2 cellular contexts compared by ENCODE assay signal in the genomic region with DNA sequence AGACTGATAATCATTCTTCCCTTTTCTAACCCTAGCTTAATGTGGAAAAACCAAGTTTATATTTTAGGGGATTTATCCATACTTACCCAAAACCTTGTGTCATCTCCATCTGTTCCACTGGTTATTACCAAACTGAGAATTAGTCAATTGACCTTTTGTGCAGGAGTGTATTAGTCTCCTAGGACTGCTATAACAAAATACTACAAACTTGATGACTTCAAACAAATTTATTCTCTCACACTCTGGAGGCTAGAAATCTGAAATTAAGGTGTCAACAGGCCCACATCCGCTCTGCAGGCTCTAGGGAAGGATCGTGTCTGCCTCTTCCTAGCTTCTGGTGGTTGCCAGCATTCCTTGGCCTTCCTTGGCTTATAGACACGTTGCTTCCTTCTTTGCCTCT.
TF ChIP-seq lines count a peak whose summit lies in the region.

No MANE protein-coding gene starts in this region.

TF ChIP-seq in K562, 482 proteins besides CTCF, POLR2A, EP300 and RAD21:
- TF ChIP-seq, protein P1, sequence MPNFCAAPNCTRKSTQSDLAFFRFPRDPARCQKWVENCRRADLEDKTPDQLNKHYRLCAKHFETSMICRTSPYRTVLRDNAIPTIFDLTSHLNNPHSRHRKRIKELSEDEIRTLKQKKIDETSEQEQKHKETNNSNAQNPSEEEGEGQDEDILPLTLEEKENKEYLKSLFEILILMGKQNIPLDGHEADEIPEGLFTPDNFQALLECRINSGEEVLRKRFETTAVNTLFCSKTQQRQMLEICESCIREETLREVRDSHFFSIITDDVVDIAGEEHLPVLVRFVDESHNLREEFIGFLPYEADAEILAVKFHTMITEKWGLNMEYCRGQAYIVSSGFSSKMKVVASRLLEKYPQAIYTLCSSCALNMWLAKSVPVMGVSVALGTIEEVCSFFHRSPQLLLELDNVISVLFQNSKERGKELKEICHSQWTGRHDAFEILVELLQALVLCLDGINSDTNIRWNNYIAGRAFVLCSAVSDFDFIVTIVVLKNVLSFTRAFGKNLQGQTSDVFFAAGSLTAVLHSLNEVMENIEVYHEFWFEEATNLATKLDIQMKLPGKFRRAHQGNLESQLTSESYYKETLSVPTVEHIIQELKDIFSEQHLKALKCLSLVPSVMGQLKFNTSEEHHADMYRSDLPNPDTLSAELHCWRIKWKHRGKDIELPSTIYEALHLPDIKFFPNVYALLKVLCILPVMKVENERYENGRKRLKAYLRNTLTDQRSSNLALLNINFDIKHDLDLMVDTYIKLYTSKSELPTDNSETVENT (CRISPR knock-in tag; IDR thresholded peaks at IDR 0.05): no peak
- TF ChIP-seq ATF1 (CRISPR knock-in tag; IDR thresholded peaks at IDR 0.05) (no peak), ATF1 (tag; IDR thresholded peaks at IDR 0.05) (no peak), HNRNPUL1 (IDR thresholded peaks at IDR 0.05; ENCODE audit: low read length) (no peak), ZNF12 (CRISPR knock-in tag; IDR thresholded peaks at IDR 0.05) (peak; percentile 76)
TF ChIP-seq in K562: peak in this region for 1.

TF ChIP-seq in HepG2, 621 proteins besides CTCF, POLR2A, EP300 and RAD21:
- 0 out of 2 replicates have a peak, but pooled peaks have one; percentile 32 for TF ChIP-seq ZNF670 (CRISPR knock-in tag; IDR thresholded peaks at IDR 0.05; ENCODE audit: borderline replicate concordance)
- no peak for TF ChIP-seq ATAD3A (CRISPR knock-in tag; IDR thresholded peaks at IDR 0.05)
- 0 out of 2 replicates have a peak, but pooled peaks have one; percentile 33 for TF ChIP-seq HDAC1 (CRISPR knock-in tag; IDR thresholded peaks at IDR 0.05)
- TF ChIP-seq ZNF12 (CRISPR knock-in tag; IDR thresholded peaks at IDR 0.05): peak; percentile 99
- TF ChIP-seq ZNF3 (CRISPR knock-in tag; IDR thresholded peaks at IDR 0.05): peak; percentile 84
- no peak for TF ChIP-seq CC2D1A (CRISPR knock-in tag; IDR thresholded peaks at IDR 0.05)
- 0 out of 2 replicates have a peak, but pooled peaks have one; percentile 48 for TF ChIP-seq ZBTB38 (CRISPR knock-in tag; IDR thresholded peaks at IDR 0.05)
